In genomic region chr3:196138464-196138863, GRCh38 we compare ENCODE assay signal across 1 cellular context.
A peak's percentile ranks its signal among the peaks of the same experiment; 100 is the strongest.
TF ChIP-seq lines count a peak whose summit lies in the region.

No MANE protein-coding gene starts in this region.

TF ChIP-seq in K562, 482 proteins besides CTCF, POLR2A, EP300 and RAD21:
- TF ChIP-seq TFAP4 (CRISPR knock-in tag; IDR thresholded peaks at IDR 0.05; ENCODE audit: borderline replicate concordance) (peak; percentile 62), ADNP (tag; IDR thresholded peaks at IDR 0.05) (0 out of 2 replicates have a peak, but pooled peaks have one; percentile 54), DMBX1 (CRISPR knock-in tag; IDR thresholded peaks at IDR 0.05; ENCODE audit: borderline replicate concordance) (peak; percentile 75), ZBTB33 (CRISPR knock-in tag; IDR thresholded peaks at IDR 0.05) (no peak), CBFA2T3 (IDR thresholded peaks at IDR 0.05) (peak; percentile 70), ZNF444 (CRISPR knock-in tag; IDR thresholded peaks at IDR 0.05) (no peak), NCOR1 (IDR thresholded peaks at IDR 0.05) (peak; percentile 9; the same call in 1 of the 2 replicates), CBFA2T2 (conservative IDR thresholded peaks at IDR 0.05) (peak; percentile 48), LCOR (CRISPR knock-in tag; IDR thresholded peaks at IDR 0.05) (0 out of 2 replicates have a peak, but pooled peaks have one; percentile 17), ZNF395 (CRISPR knock-in tag; IDR thresholded peaks at IDR 0.05) (0 out of 2 replicates have a peak, but pooled peaks have one; percentile 12), TCF3 (CRISPR knock-in tag; IDR thresholded peaks at IDR 0.05) (peak; percentile 27), ZNF165 (CRISPR knock-in tag; IDR thresholded peaks at IDR 0.05; ENCODE audit: borderline replicate concordance) (no peak), DACH1 (IDR thresholded peaks at IDR 0.05; ENCODE audit: partially characterized antibody) (peak; percentile 52), DEAF1 (CRISPR knock-in tag; IDR thresholded peaks at IDR 0.05) (no peak), PREB (CRISPR knock-in tag; IDR thresholded peaks at IDR 0.05) (0 out of 2 replicates have a peak, but pooled peaks have one; percentile 59), ZEB2 (IDR thresholded peaks at IDR 0.05) (0 out of 2 replicates have a peak, but pooled peaks have one; percentile 9), TEAD4 (IDR thresholded peaks at IDR 0.05; ENCODE audit: low read length) (peak; percentile 32; the same call in 1 of the 2 replicates), TEAD4 (CRISPR knock-in tag; IDR thresholded peaks at IDR 0.05; ENCODE audit: borderline replicate concordance) (no peak), CUX1 (CRISPR knock-in tag; IDR thresholded peaks at IDR 0.05) (peak; percentile 22; the same call in 1 of the 2 replicates), ZKSCAN8 (CRISPR knock-in tag; IDR thresholded peaks at IDR 0.05) (0 out of 2 replicates have a peak, but pooled peaks have one; percentile 19), SMC3 (conservative IDR thresholded peaks at IDR 0.05; ENCODE audit: insufficient read depth, low read depth, low read length) (no peak), SMAD4 (CRISPR knock-in tag; conservative IDR thresholded peaks at IDR 0.05) (0 out of 2 replicates have a peak, but pooled peaks have one; percentile 21), ZBTB5 (IDR thresholded peaks at IDR 0.05) (no peak), ARID1B (IDR thresholded peaks at IDR 0.05) (peak; percentile 36), GABPB1 (CRISPR knock-in tag; IDR thresholded peaks at IDR 0.05) (0 out of 2 replicates have a peak, but pooled peaks have one; percentile 40)
TF ChIP-seq in K562: peak in this region for 18.
